1 cellular context compared by ENCODE assay signal in genomic region chr1:103527331-103527730, GRCh38.
TF ChIP-seq lines count a peak whose summit lies in the region.

No MANE protein-coding gene starts in this region.

TF ChIP-seq in HEK293, 187 proteins besides CTCF, POLR2A, EP300 and RAD21 (continued from another document):
- TF ChIP-seq PRDM2 (tag by site-specific recombination; IDR thresholded peaks at IDR 0.05; ENCODE audit: borderline replicate concordance), result no peak
- TF ChIP-seq GLIS1 (tag by site-specific recombination; IDR thresholded peaks at IDR 0.05), result no peak
- no peak for TF ChIP-seq ZNF677 (tag by site-specific recombination; IDR thresholded peaks at IDR 0.05)
- no peak for TF ChIP-seq ZNF211 (tag by site-specific recombination; IDR thresholded peaks at IDR 0.05; ENCODE audit: low read depth)
- TF ChIP-seq ZFP69B (tag by site-specific recombination; IDR thresholded peaks at IDR 0.05), result no peak
- TF ChIP-seq ZNF335 (tag by site-specific recombination; conservative IDR thresholded peaks at IDR 0.05), result no peak
- no peak for TF ChIP-seq KLF7 (tag by site-specific recombination; IDR thresholded peaks at IDR 0.05; ENCODE audit: borderline replicate concordance)
- no peak for TF ChIP-seq ZNF398 (tag by site-specific recombination; IDR thresholded peaks at IDR 0.05)
- no peak for TF ChIP-seq ZNF24 (tag by site-specific recombination; IDR thresholded peaks at IDR 0.05)
